ENCODE assay signal across 22 cellular contexts in genomic region chr1:22184454-22184853, GRCh38. TPM values are rescaled to one million over a fixed set of nuclear protein-coding genes. Genes with fewer than 3 reads are reported as not detected.
DNase-seq lines count a peak whose midpoint lies in the region; ATAC-seq, FAIRE-seq and TF ChIP-seq lines count a peak whose summit lies in the region.
"Had no signal": no experiment of that assay in that cellular context is flagged by ENCODE, and none has a peak within 500 bp of the region (broad histone marks: within the 10 kb centered on the region; RNA-seq: fewer than 3 reads in every experiment).

No MANE protein-coding gene starts in this region.

- DNase-seq in H9 (no peak), astrocyte (ENCODE audit: low read depth) (no peak), aorta (no peak), activated gamma-delta T cell treated with Interleukin-2 at 50 U/mL for 16 hours (no peak)
- DNase-seq in activated CD8-positive, alpha-beta T cell treated with anti-CD3 and anti-CD28 coated beads, Interleukin-2, amount 10 ng/mL, durations not matched to agents 7 days and 5 days, result no peak
- DNase-seq: 8988T; ACHN; AML-193; BE2C; CD4-positive, CD25-positive, alpha-beta regulatory T cell; DND-41; HFFc6 had no signal

- POLR2A ChIA-PET in activated CD8-positive, alpha-beta T cell treated with anti-CD3 and anti-CD28 coated beads, Interleukin-2, amount 10 ng/mL, durations not matched to agents 7 days and 5 days (lab: Charles Lee), result no interaction called here

- peak overlapping the region; percentile 84 for H3K4me2 ChIP-seq in BLaER1
- H3K4me2 ChIP-seq in H9 (ENCODE audit: insufficient read depth, insufficient read length, low read length), result no peak overlapping the region
- no peak overlapping the region for H3K4me2 ChIP-seq in astrocyte (ENCODE audit: low read length)
- H3K4me2 ChIP-seq in neural cell (ENCODE audit: low read length), result no peak overlapping the region
- H3K4me2 ChIP-seq: A549 had no signal

- H3K4me1 ChIP-seq in BLaER1 (peaks cover 39% of the 10 kb centered on the region), H9 (ENCODE audit: insufficient read depth, low read length) (no peaks in the 10 kb centered on the region), astrocyte (ENCODE audit: insufficient read depth, low read length) (peaks cover 2% of the 10 kb centered on the region), aorta (ENCODE audit: control insufficient read depth in 1 of 2, insufficient read depth in 2 of 2, low read length in 2 of 2) (no peaks in the 10 kb centered on the region)
- H3K4me1 ChIP-seq: A549, BE2C, Caco-2 had no signal

- TF ChIP-seq EP300 in neural cell (conservative IDR thresholded peaks at IDR 0.05; ENCODE audit: poor library complexity, severe bottlenecking), result no peak

- H2BK20ac ChIP-seq in H9 (ENCODE audit: low read depth, low read length, poor library complexity, severe bottlenecking), result no peak overlapping the region

- H3K27me3 ChIP-seq in BLaER1 (no peaks in the 10 kb centered on the region), H9 (ENCODE audit: insufficient read depth, low read length) (no peaks in the 10 kb centered on the region), astrocyte (ENCODE audit: insufficient read depth, low read length) (peaks cover 17% of the 10 kb centered on the region), neural cell (ENCODE audit: insufficient read depth, low read depth, low read length) (no peaks in the 10 kb centered on the region), aorta (ENCODE audit: control insufficient read depth in 1 of 2, insufficient read depth in 2 of 2, low read length in 1 of 2) (no peaks in the 10 kb centered on the region)
- H3K27me3 ChIP-seq: BE2C had no signal

- no peak overlapping the region for H3K4ac ChIP-seq in H9 (ENCODE audit: low read depth, low read length)

- CTCF ChIA-PET in activated CD8-positive, alpha-beta T cell treated with anti-CD3 and anti-CD28 coated beads, Interleukin-2, amount 10 ng/mL, durations not matched to agents 7 days and 5 days (lab: Charles Lee), result no interaction called here

- no peaks in the 10 kb centered on the region for H3K23me2 ChIP-seq in H9 (ENCODE audit: insufficient read length, low read depth, low read length, poor library complexity, severe bottlenecking)

- intact Hi-C loops in aorta (cut with DNase I), result no loop called here

- H3K9me3 Mint-ChIP-seq in H9, result no peaks in the 10 kb centered on the region; a peak in 1 of 5 replicates
- H3K9me3 Mint-ChIP-seq in astrocyte (ENCODE audit: unreplicated experiment), result peaks cover 4% of the 10 kb centered on the region
- no peaks in the 10 kb centered on the region for H3K9me3 Mint-ChIP-seq in activated CD8-positive, alpha-beta T cell treated with anti-CD3 and anti-CD28 coated beads, Interleukin-2, amount 10 ng/mL, durations not matched to agents 7 days and 5 days (ENCODE audit: insufficient read depth)
- H3K9me3 Mint-ChIP-seq: CD8-positive, alpha-beta T cell; HFFc6 had no signal

- H3K4me3 Mint-ChIP-seq in H9 (no peak overlapping the region), astrocyte (ENCODE audit: unreplicated experiment) (no peak overlapping the region)
- H3K4me3 Mint-ChIP-seq in activated CD8-positive, alpha-beta T cell treated with anti-CD3 and anti-CD28 coated beads, Interleukin-2, amount 10 ng/mL, durations not matched to agents 7 days and 5 days, result no peak overlapping the region
- H3K4me3 Mint-ChIP-seq: CD4-positive, CD25-positive, alpha-beta regulatory T cell; CD8-positive, alpha-beta T cell; HFFc6 had no signal

- TF ChIP-seq CTCF in H9 (conservative IDR thresholded peaks at IDR 0.05), result no peak
- TF ChIP-seq CTCF in astrocyte (IDR thresholded peaks at IDR 0.05; ENCODE audit: insufficient read depth, low read depth, low read length), result no peak
- TF ChIP-seq CTCF in neural cell (IDR thresholded peaks at IDR 0.05; ENCODE audit: poor library complexity, severe bottlenecking), result no peak

- H3K27ac ChIP-seq in BLaER1 (no peak overlapping the region), H9 (ENCODE audit: insufficient read length, low read depth, low read length) (no peak overlapping the region), astrocyte (ENCODE audit: low read depth, low read length) (no peak overlapping the region), neural cell (ENCODE audit: low read length) (peak overlapping the region; percentile 12), aorta (ENCODE audit: low read depth in 1 of 2, low read length in 2 of 2) (no peak overlapping the region)
- H3K27ac ChIP-seq: A549, C4-2B had no signal

- H3K9ac ChIP-seq in BLaER1 (no peak overlapping the region), H9 (ENCODE audit: extremely low read depth, insufficient read length, low read length) (no peak overlapping the region), astrocyte (ENCODE audit: low read length) (no peak overlapping the region), neural cell (ENCODE audit: low read length) (no peak overlapping the region)

- H2AK5ac ChIP-seq in H9 (ENCODE audit: insufficient read length, low read length), result no peak overlapping the region

- H3K9me3 ChIP-seq in BLaER1 (peaks cover 1% of the 10 kb centered on the region; the same call in 1 of the 2 replicates), H9 (ENCODE audit: control insufficient read depth, low read depth, low read length) (no peaks in the 10 kb centered on the region), astrocyte (ENCODE audit: insufficient read depth, low read depth, low read length) (no peaks in the 10 kb centered on the region), neural cell (ENCODE audit: low read length) (no peaks in the 10 kb centered on the region), aorta (ENCODE audit: control insufficient read depth, low read length) (no peaks in the 10 kb centered on the region)
- H3K9me3 ChIP-seq: A549, BE2C, Caco-2 had no signal

- no peak overlapping the region for H2BK5ac ChIP-seq in H9 (ENCODE audit: insufficient read length, low read length)

- no CpG with 5 or more reads among the region's 1 CpG for WGBS in H9 (ENCODE audit: extremely low coverage, insufficient read length, low lambda C conversion rate)
- 91 to 93% methylated on average over 1 of the region's 1 CpG for WGBS in aorta, 2 donors

- no peak overlapping the region for H3K23ac ChIP-seq in H9 (ENCODE audit: insufficient read length, low read depth, low read length)

- H2BK120ac ChIP-seq in H9 (ENCODE audit: low read depth, low read length, poor library complexity, severe bottlenecking), result no peak overlapping the region

- H2AFZ ChIP-seq in H9 (ENCODE audit: low read length) (no peak overlapping the region), astrocyte (ENCODE audit: low read depth, low read length) (no peak overlapping the region), neural cell (ENCODE audit: low read depth, low read length) (no peak overlapping the region)

- no peak overlapping the region for H4K91ac ChIP-seq in H9 (ENCODE audit: insufficient read length, low read depth, low read length)

- no peak overlapping the region for H3T11ph ChIP-seq in H9 (ENCODE audit: low read length)

- H3K4me3 ChIP-seq in BLaER1 (no peak overlapping the region), astrocyte (ENCODE audit: insufficient read depth, low read depth, low read length) (no peak overlapping the region), neural cell (ENCODE audit: low read length) (no peak overlapping the region), aorta (ENCODE audit: low read length in 2 of 2) (no peak overlapping the region)
- H3K4me3 ChIP-seq: A549 had no signal

- H3K36me3 Mint-ChIP-seq in H9 (ENCODE audit: insufficient read depth in 1 of 3, low read depth in 3 of 3) (no peaks in the 10 kb centered on the region), astrocyte (ENCODE audit: low read depth, unreplicated experiment) (peaks cover 2% of the 10 kb centered on the region)
- H3K36me3 Mint-ChIP-seq in activated CD8-positive, alpha-beta T cell treated with anti-CD3 and anti-CD28 coated beads, Interleukin-2, amount 10 ng/mL, durations not matched to agents 7 days and 5 days (ENCODE audit: low read depth), result no peaks in the 10 kb centered on the region
- H3K36me3 Mint-ChIP-seq: CD4-positive, CD25-positive, alpha-beta regulatory T cell; CD8-positive, alpha-beta T cell had no signal

- no peak for ATAC-seq in aorta (ENCODE audit: low FRiP score)
- ATAC-seq in activated CD8-positive, alpha-beta T cell treated with anti-CD3 and anti-CD28 coated beads, Interleukin-2, amount 10 ng/mL, durations not matched to agents 7 days and 5 days, result no peak
- ATAC-seq: HCT116 had no signal

- H3K79me1 ChIP-seq in H9 (ENCODE audit: insufficient read depth, low read depth, low read length, poor library complexity, severe bottlenecking), result no peaks in the 10 kb centered on the region

- no peak overlapping the region for H3K56ac ChIP-seq in H9 (ENCODE audit: insufficient read length, low read depth, low read length)

- H3K27me3 Mint-ChIP-seq in H9 (ENCODE audit: low read depth), result peaks cover 8% of the 10 kb centered on the region
- H3K27me3 Mint-ChIP-seq in astrocyte (ENCODE audit: low read depth, unreplicated experiment), result peaks cover 51% of the 10 kb centered on the region
- H3K27me3 Mint-ChIP-seq in activated CD8-positive, alpha-beta T cell treated with anti-CD3 and anti-CD28 coated beads, Interleukin-2, amount 10 ng/mL, durations not matched to agents 7 days and 5 days (ENCODE audit: low read depth), result peaks cover 17% of the 10 kb centered on the region

- no peaks in the 10 kb centered on the region for H4K20me1 ChIP-seq in BLaER1
- H4K20me1 ChIP-seq in H9 (ENCODE audit: control insufficient read depth, insufficient read depth, insufficient read length), result no peaks in the 10 kb centered on the region
- H4K20me1 ChIP-seq in astrocyte (ENCODE audit: insufficient read depth, low read length), result no peaks in the 10 kb centered on the region
- H4K20me1 ChIP-seq in neural cell (ENCODE audit: insufficient read depth), result no peaks in the 10 kb centered on the region

- no peak overlapping the region for H4K8ac ChIP-seq in H9 (replicated peaks; ENCODE audit: insufficient read length, low read depth, low read length)

- no peaks in the 10 kb centered on the region for H3K9me2 ChIP-seq in neural cell (ENCODE audit: insufficient read depth, low read length)

- FAIRE-seq in astrocyte (lab: Jason Lieb, UNC), result no peak
- FAIRE-seq: A549, G401.6, GM12892, H1 had no signal

- no peaks in the 10 kb centered on the region for H3K36me3 ChIP-seq in BLaER1
- no peaks in the 10 kb centered on the region for H3K36me3 ChIP-seq in astrocyte (ENCODE audit: insufficient read depth, low read length)
- H3K36me3 ChIP-seq in neural cell (ENCODE audit: insufficient read depth, low read length), result no peaks in the 10 kb centered on the region
- no peaks in the 10 kb centered on the region for H3K36me3 ChIP-seq in aorta (ENCODE audit: control insufficient read depth in 1 of 2, insufficient read depth in 2 of 2, low read length in 1 of 2)
- H3K36me3 ChIP-seq: BE2C had no signal

- H3K79me2 ChIP-seq in H9 (ENCODE audit: insufficient read depth, low read length) (no peaks in the 10 kb centered on the region), astrocyte (ENCODE audit: insufficient read depth, low read length) (no peaks in the 10 kb centered on the region), neural cell (replicated peaks; ENCODE audit: insufficient read depth, low read length) (no peaks in the 10 kb centered on the region)

- H4K5ac ChIP-seq in H9 (ENCODE audit: insufficient read length, low read depth, low read length), result no peak overlapping the region

- no peak for TF ChIP-seq RAD21 in neural cell (conservative IDR thresholded peaks at IDR 0.05)

- H3K4me1 Mint-ChIP-seq in H9 (peaks cover 4 to 16% of the 10 kb centered on the region in 2 experiments), astrocyte (ENCODE audit: low read depth, unreplicated experiment) (no peaks in the 10 kb centered on the region)
- H3K4me1 Mint-ChIP-seq in activated CD8-positive, alpha-beta T cell treated with anti-CD3 and anti-CD28 coated beads, Interleukin-2, amount 10 ng/mL, durations not matched to agents 7 days and 5 days (ENCODE audit: low read depth), result no peaks in the 10 kb centered on the region
- H3K4me1 Mint-ChIP-seq: CD4-positive, CD25-positive, alpha-beta regulatory T cell had no signal

- H2BK15ac ChIP-seq in H9 (ENCODE audit: low read depth, low read length), result no peak overlapping the region

- no peak overlapping the region for H3K18ac ChIP-seq in H9 (ENCODE audit: insufficient read length, low read depth, low read length)

- H3K14ac ChIP-seq in H9 (ENCODE audit: insufficient read depth, low read length), result peak overlapping the region; percentile 37

- no peak overlapping the region for H2BK12ac ChIP-seq in H9 (ENCODE audit: insufficient read length, low read depth, low read length)

- no peaks in the 10 kb centered on the region for H3F3A ChIP-seq in neural cell (ENCODE audit: insufficient read depth, low read length, poor library complexity, severe bottlenecking)

- H3K27ac Mint-ChIP-seq in H9 (no peak overlapping the region), astrocyte (ENCODE audit: unreplicated experiment) (peak overlapping the region; percentile 53)
- H3K27ac Mint-ChIP-seq in activated CD8-positive, alpha-beta T cell treated with anti-CD3 and anti-CD28 coated beads, Interleukin-2, amount 10 ng/mL, durations not matched to agents 7 days and 5 days, result no peak overlapping the region
- H3K27ac Mint-ChIP-seq: CD4-positive, CD25-positive, alpha-beta regulatory T cell; CD8-positive, alpha-beta T cell; HFFc6 had no signal

RNA-seq across cellular contexts. Expression of gene WNT4, which starts 41.6 kb away (rescaled TPM):
- 0.72 and 1.4 TPM in 2 replicates for total RNA-seq in H9 (2021)
- total RNA-seq in astrocyte, result 0.91 and 1.2 TPM in 2 replicates
- polyA plus RNA-seq in neural cell, result 5.1 and 6.0 TPM in 2 replicates
- 6.3 and 11.5 TPM in 2 replicates for polyA minus RNA-seq in neural cell
- not detected for total RNA-seq in aorta
- polyA plus RNA-seq in aorta, result not detected
- not detected for total RNA-seq in activated CD8-positive, alpha-beta T cell treated with anti-CD3 and anti-CD28 coated beads, Interleukin-2, amount 10 ng/mL, durations not matched to agents 7 days and 5 days
- total RNA-seq: CD4-positive, CD25-positive, alpha-beta regulatory T cell; CD8-positive, alpha-beta T cell; HFFc6 had no signal
